ENCODE assay signal across 3 cellular contexts in genomic region chr1:194889310-194889709, GRCh38.
TF ChIP-seq lines count a peak whose summit lies in the region.

No MANE protein-coding gene starts in this region.

TF ChIP-seq in SK-N-SH, 30 proteins besides CTCF, POLR2A, EP300 and RAD21:
- TF ChIP-seq REST (IDR thresholded peaks at IDR 0.05; ENCODE audit: low read depth, low read length) (peak; percentile 86), USF2 (IDR thresholded peaks at IDR 0.05; ENCODE audit: borderline replicate concordance, low read depth, low read length) (no peak)

TF ChIP-seq in SK-N-SH treated with all-trans-retinoic acid at 6 μM for 48 hours, 23 proteins besides CTCF, POLR2A, EP300 and RAD21 (continued from another document):
- no peak for TF ChIP-seq TSHZ2 (CRISPR knock-in tag; IDR thresholded peaks at IDR 0.05)
- TF ChIP-seq ZNF8 (CRISPR knock-in tag; IDR thresholded peaks at IDR 0.05): no peak
TF ChIP-seq in SK-N-SH treated with all-trans-retinoic acid at 6 μM for 48 hours: peak in this region for 0.

TF ChIP-seq in GM12878, 131 proteins besides CTCF, POLR2A, EP300 and RAD21 (continued from another document):
- TF ChIP-seq REST (IDR thresholded peaks at IDR 0.05; ENCODE audit: low read depth, low read length) (peak; percentile 69), HDAC2 (IDR thresholded peaks at IDR 0.05) (no peak)
